In the genomic region with DNA sequence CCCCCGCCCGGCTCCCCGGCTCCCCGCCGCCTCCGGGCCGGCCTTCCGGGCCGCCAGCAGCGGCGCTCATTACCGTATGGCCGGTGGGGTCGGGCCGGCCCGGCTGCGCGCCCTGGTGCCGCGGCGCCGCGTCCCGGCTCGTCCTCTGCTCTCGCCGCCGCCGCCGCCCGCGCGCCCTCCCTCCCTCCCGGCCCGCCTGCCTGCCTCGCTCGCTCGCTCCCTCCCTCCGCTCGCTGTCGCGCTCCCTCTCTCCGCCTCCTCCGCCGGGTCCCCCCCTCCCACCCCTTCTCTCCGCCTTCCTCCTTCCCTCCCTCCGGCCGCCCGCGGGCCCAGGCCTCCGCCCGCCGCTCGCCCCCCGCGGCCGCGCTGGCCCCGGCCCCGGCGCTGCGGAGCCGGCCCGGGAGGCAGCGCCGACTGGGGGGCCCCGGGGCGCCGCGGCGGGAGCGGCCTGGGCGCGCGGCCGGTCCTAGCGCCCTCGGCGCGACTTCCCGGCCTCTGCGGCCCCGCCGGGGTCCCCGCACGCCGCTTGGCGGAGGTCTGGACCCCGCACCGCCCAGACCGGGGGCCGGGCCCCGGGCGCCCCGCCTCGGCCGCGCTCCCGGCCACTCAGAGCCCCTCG, we compare ENCODE assay signal across 8 cellular contexts. TPM values are rescaled to one million over a fixed set of nuclear protein-coding genes. Genes with fewer than 3 reads are reported as not detected.
DNase-seq lines count a peak whose midpoint lies in the region; ATAC-seq and TF ChIP-seq lines count a peak whose summit lies in the region.

A gene (minus strand): TSS at position 173 of the 619 bp plus-strand sequence. CDS start 27,941 bp downstream, outside the sequence.

- 0% methylated on average over 99 of the region's 100 CpGs for WGBS in ectodermal cell, 2 experiments
- 0 to 2% methylated on average over 25 to 32 of the region's 100 CpGs for WGBS in lower leg skin, 2 donors

- no peaks in the 10 kb centered on the region for H3K36me3 ChIP-seq in ectodermal cell (ENCODE audit: control insufficient read depth, insufficient read depth, low read length)

- H3K4me1 ChIP-seq in ectodermal cell (ENCODE audit: control insufficient read depth, insufficient read depth, low read length), result peaks cover 3% of the 10 kb centered on the region

- H3K27me3 ChIP-seq in ectodermal cell (ENCODE audit: control insufficient read depth, insufficient read depth, low read length, poor library complexity, severe bottlenecking), result peaks cover 48% of the 10 kb centered on the region

- H3K27ac ChIP-seq in ectodermal cell (ENCODE audit: insufficient read depth, low read depth, low read length, poor library complexity, severe bottlenecking), result no peak within 1 kb of the TSS

- DNase-seq in SKM-1 treated with dmso at 0.1 percent for 144 hours (lab: John Stamatoyannopoulos, UW; ENCODE audit: unreplicated experiment) (peak; percentile 12), SKM-1 (lab: John Stamatoyannopoulos, UW; ENCODE audit: unreplicated experiment) (no peak), NCI-H2196 (lab: John Stamatoyannopoulos, UW; ENCODE audit: unreplicated experiment) (peak; percentile 52), lower leg skin (ENCODE audit: low spot score in 2 of 2) (peak in 1 of 2 donors; percentile 92)
- peak; percentile 58 to 59 for DNase-seq in activated CD4-positive, alpha-beta T cell treated with anti-CD3 and anti-CD28 coated beads, Interleukin-2, amount 50 U/mL, for 48 hours
- peak in 2 of 3 experiments; percentile 53 to 62 for DNase-seq in stimulated activated CD4-positive, alpha-beta T cell treated with anti-CD3 and anti-CD28 coated beads, TNF-alpha, amount 100 ng/mL, for 4 hours (ENCODE audit: low read depth in 3 of 3)

- peak; percentile 18 for ATAC-seq in HG02938 (IDR thresholded peaks at IDR 0.05; ENCODE audit: unreplicated experiment)

- no peak for TF ChIP-seq POLR2A in lower leg skin (IDR thresholded peaks at IDR 0.05)

- no peak for TF ChIP-seq CTCF in lower leg skin (IDR thresholded peaks at IDR 0.05)

- H3K9me3 ChIP-seq in ectodermal cell (ENCODE audit: control insufficient read depth, low read length), result no peaks in the 10 kb centered on the region

- intact Hi-C loops in lower leg skin (cut with DNase I; ENCODE audit: low total_unique reads), result no loop called here

- H3K4me3 ChIP-seq in ectodermal cell (ENCODE audit: insufficient read depth, low read depth, low read length), result peak within 1 kb of the TSS; percentile 42
- H3K4me3 ChIP-seq in lower leg skin (ENCODE audit: low read depth, poor library complexity, severe bottlenecking), result peak within 1 kb of the TSS; percentile 66

RNA-seq across cellular contexts. Expression of the gene that starts here (rescaled TPM):
- 102 TPM for polyA plus RNA-seq in ectodermal cell (2013, experiment 1 of 4)
- 111 TPM for polyA plus RNA-seq in ectodermal cell (2013, experiment 2 of 4)
- 68.8 TPM for polyA plus RNA-seq in ectodermal cell (2013, experiment 3 of 4)
- 75.7 TPM for polyA plus RNA-seq in ectodermal cell (2013, experiment 4 of 4)
- total RNA-seq in lower leg skin, result 1 to 10 TPM; 4.3 to 7.4 (median 6.9) TPM
